Comparison of ENCODE assay signal across 1 cellular context in genomic region chr9:113464672-113465271, GRCh38.
TF ChIP-seq lines count a peak whose summit lies in the region.

No MANE protein-coding gene starts in this region.

TF ChIP-seq in IMR-90, 13 proteins besides CTCF, POLR2A, EP300 and RAD21:
- TF ChIP-seq FOS (IDR thresholded peaks at IDR 0.05; ENCODE audit: low read depth, low read length), result no peak
- no peak for TF ChIP-seq CHD1 (IDR thresholded peaks at IDR 0.05; ENCODE audit: low read depth, low read length)
- no peak for TF ChIP-seq USF2 (IDR thresholded peaks at IDR 0.05; ENCODE audit: low read depth, low read length)
- TF ChIP-seq RCOR1 (IDR thresholded peaks at IDR 0.05; ENCODE audit: insufficient replicate concordance, low read length), result no peak
- no peak for TF ChIP-seq MAZ (IDR thresholded peaks at IDR 0.05; ENCODE audit: borderline replicate concordance, low read depth, low read length)
- no peak for TF ChIP-seq NFE2L2 (IDR thresholded peaks at IDR 0.05; ENCODE audit: low read depth, low read length)
- no peak for TF ChIP-seq SMC3 (IDR thresholded peaks at IDR 0.05; ENCODE audit: low read depth, low read length)
- no peak for TF ChIP-seq CEBPB (IDR thresholded peaks at IDR 0.05; ENCODE audit: low read depth, low read length)
- TF ChIP-seq ELK1 (IDR thresholded peaks at IDR 0.05; ENCODE audit: borderline replicate concordance, low read depth, low read length), result no peak
- no peak for TF ChIP-seq MAFK (IDR thresholded peaks at IDR 0.05; ENCODE audit: low read depth, low read length)
- TF ChIP-seq RFX5 (IDR thresholded peaks at IDR 0.05; ENCODE audit: low read depth, low read length), result no peak
- no peak for TF ChIP-seq MXI1 (IDR thresholded peaks at IDR 0.05; ENCODE audit: borderline replicate concordance, low read depth, low read length)
- no peak for TF ChIP-seq BHLHE40 (IDR thresholded peaks at IDR 0.05; ENCODE audit: low read depth, low read length)
